In genomic region chr15:83066761-83067637, GRCh38 we compare ENCODE assay signal across 8 cellular contexts. TPM values are rescaled to one million over a fixed set of nuclear protein-coding genes. Genes with fewer than 3 reads are reported as not detected.
DNase-seq lines count a peak whose midpoint lies in the region; ATAC-seq and TF ChIP-seq lines count a peak whose summit lies in the region.

Gene BTBD1, minus strand, starts transcription at chr15:83067252. Its CDS starts 101 bp downstream, at chr15:83067151.

- WGBS in endodermal cell (ENCODE audit: insufficient coverage in 1 of 2, insufficient read length in 1 of 2), 2 experiments = 1% methylated on average over 28 to 86 of the region's 86 CpGs

- H3K36me3 Mint-ChIP-seq in endodermal cell (ENCODE audit: low read depth) (no peaks in the 10 kb centered on the region), mesothelial cell of epicardium (no peaks in the 10 kb centered on the region)

- TF ChIP-seq CTCF in endodermal cell (conservative IDR thresholded peaks at IDR 0.05) = peak; percentile 33
- no peak for TF ChIP-seq CTCF in mesothelial cell of epicardium (IDR thresholded peaks at IDR 0.05; ENCODE audit: unreplicated experiment)

- no peaks in the 10 kb centered on the region for H3K27me3 ChIP-seq in NT2/D1 (ENCODE audit: insufficient read depth, insufficient read length)
- H3K27me3 ChIP-seq in endodermal cell (ENCODE audit: control insufficient read depth, insufficient read depth, low read length, poor library complexity, severe bottlenecking) = no peaks in the 10 kb centered on the region

- H3K9ac ChIP-seq in NT2/D1 (ENCODE audit: insufficient read length, low read depth) (peak within 1 kb of the TSS; percentile 95), endodermal cell (ENCODE audit: extremely low read depth, low read length, poor library complexity, severe bottlenecking) (peak within 1 kb of the TSS; percentile 79)

- peaks cover 5% of the 10 kb centered on the region for H3K4me1 ChIP-seq in NT2/D1 (ENCODE audit: insufficient read depth, insufficient read length)
- no peaks in the 10 kb centered on the region for H3K4me1 ChIP-seq in endodermal cell (ENCODE audit: control insufficient read depth, insufficient read depth, low read length)

- H3K27ac ChIP-seq in endodermal cell (ENCODE audit: low read depth, low read length) = peak within 1 kb of the TSS; percentile 78

- H3K27me3 Mint-ChIP-seq in endodermal cell (ENCODE audit: insufficient read depth) (no peaks in the 10 kb centered on the region), mesothelial cell of epicardium (ENCODE audit: low read depth) (no peaks in the 10 kb centered on the region)

- H3K9me3 Mint-ChIP-seq in endodermal cell (peaks cover 10% of the 10 kb centered on the region), mesothelial cell of epicardium (no peaks in the 10 kb centered on the region)

- DNase-seq in COR-L47 (lab: John Stamatoyannopoulos, UW) (peak; percentile 95), HPDE6-E6E7 (ENCODE audit: extremely low spot score) (peak; percentile 93), NT2/D1 (ENCODE audit: low read depth, low spot score) (peak; percentile 70), endodermal cell (peak; percentile 93), mesothelial cell of epicardium (ENCODE audit: low spot score in 2 of 2, unreplicated experiment in 2 of 2) (peak; percentile 62 to 80)
- peak; percentile 38 for DNase-seq in activated CD8-positive, alpha-beta memory T cell treated with anti-CD3 and anti-CD28 coated beads, Interleukin-2, amount 50 U/mL, for 1 hour (ENCODE audit: extremely low read depth)
- peak; percentile 76 to 78 for DNase-seq in stimulated activated CD8-positive, alpha-beta memory T cell treated with anti-CD3 and anti-CD28 coated beads, Interleukin-15, amount 100 ng/mL, for 4 hours (ENCODE audit: low read depth in 2 of 2)

- H3K4me1 Mint-ChIP-seq in endodermal cell (peaks cover 21% of the 10 kb centered on the region), mesothelial cell of epicardium (peaks cover 19% of the 10 kb centered on the region)

- H3K4me3 ChIP-seq in NT2/D1 (ENCODE audit: insufficient read length, low read depth) = peak within 1 kb of the TSS; percentile 90
- peak within 1 kb of the TSS; percentile 95 for H3K4me3 ChIP-seq in endodermal cell (ENCODE audit: low read length)

- H3K9me3 ChIP-seq in NT2/D1 (ENCODE audit: insufficient read depth, low read length) = peaks cover 8% of the 10 kb centered on the region; the same call in 1 of the 2 replicates
- peaks cover 5% of the 10 kb centered on the region for H3K9me3 ChIP-seq in endodermal cell (ENCODE audit: control insufficient read depth, low read length)

- H3K36me3 ChIP-seq in NT2/D1 (ENCODE audit: insufficient read depth, insufficient read length, low read length) (peaks cover 28% of the 10 kb centered on the region), endodermal cell (ENCODE audit: control insufficient read depth, insufficient read depth, low read length) (peaks cover 7% of the 10 kb centered on the region)

- H3K4me3 Mint-ChIP-seq in endodermal cell (peak within 1 kb of the TSS; percentile 80), mesothelial cell of epicardium (peak within 1 kb of the TSS; percentile 76)

- peak; percentile 86 for ATAC-seq in GM19467 (IDR thresholded peaks at IDR 0.05; ENCODE audit: unreplicated experiment)

- H3K27ac Mint-ChIP-seq in endodermal cell = peak within 1 kb of the TSS; percentile 83
- peak within 1 kb of the TSS; percentile 77 for H3K27ac Mint-ChIP-seq in mesothelial cell of epicardium

RNA-seq across cellular contexts. Expression of gene BTBD1, which starts in this region (rescaled TPM):
- total RNA-seq in endodermal cell (10 to 100 TPM; 35.9 to 37.0 TPM), mesothelial cell of epicardium (33.4 to 37.4 TPM (median 35.0 TPM) in 3 replicates)
- 37.5 TPM for polyA plus RNA-seq in endodermal cell (2013, experiment 1 of 2)
- polyA plus RNA-seq in endodermal cell (2013, experiment 2 of 2) = 38.6 TPM

Comparison
In these comparisons a context has a peak if more than half of its experiments do, and no peak if none do; other contexts are left out.
1. Peak in every context shown above with its lines: DNase-seq, ATAC-seq, H3K4me3 ChIP-seq and H3K27ac ChIP-seq.
2. DNase-seq: peak in every context shown above with its lines; median percentile 95 in COR-L47; 93 in HPDE6-E6E7; 93 in endodermal cell; 77 in stimulated activated CD8-positive, alpha-beta memory T cell treated with anti-CD3 and anti-CD28 coated beads, Interleukin-15, amount 100 ng/mL, for 4 hours; 71 in mesothelial cell of epicardium; 70 in NT2/D1; 38 in activated CD8-positive, alpha-beta memory T cell treated with anti-CD3 and anti-CD28 coated beads, Interleukin-2, amount 50 U/mL, for 1 hour.